Comparison of ENCODE assay signal across 32 cellular contexts in genomic region chr17:39218906-39219305, GRCh38. TPM values are rescaled to one million over a fixed set of nuclear protein-coding genes. Genes with fewer than 3 reads are reported as not detected.
"Had no signal": no experiment of that assay in that cellular context is flagged by ENCODE, and none has a peak within 500 bp of the region (broad histone marks: within the 10 kb centered on the region; RNA-seq: fewer than 3 reads in every experiment).

No MANE protein-coding gene starts in this region.

- H3K4me2 ChIP-seq: KMS-11, SK-N-SH had no signal

- H3K27ac ChIP-seq: brain microvascular endothelial cell, cardiac muscle cell, KMS-11, SJSA1 had no signal

- H3K9ac ChIP-seq: KMS-11, SK-N-SH had no signal

- H3K36me3 Mint-ChIP-seq: activated naive CD4-positive, alpha-beta T cell treated with anti-CD3 and anti-CD28 coated beads, Interleukin-2, amount 10 ng/mL, durations not matched to agents 7 days and 5 days; activated naive CD8-positive, alpha-beta T cell had no signal

- H3K4me1 Mint-ChIP-seq: activated CD4-positive, alpha-beta T cell treated with anti-CD3 and anti-CD28 coated beads, Interleukin-2, amount 10 ng/mL, durations not matched to agents 24 days and 14 days; activated naive CD8-positive, alpha-beta T cell treated with anti-CD3 and anti-CD28 coated beads, Interleukin-2, amount 50 U/mL, for 24 hours had no signal

- H3K4me3 Mint-ChIP-seq: activated CD4-positive, alpha-beta T cell treated with anti-CD3 and anti-CD28 coated beads, Interleukin-2, amount 10 ng/mL, durations not matched to agents 24 days and 14 days; activated naive CD4-positive, alpha-beta T cell treated with anti-CD3 and anti-CD28 coated beads, Interleukin-2, amount 10 ng/mL, durations not matched to agents 7 days and 5 days; activated naive CD8-positive, alpha-beta T cell; activated naive CD8-positive, alpha-beta T cell treated with anti-CD3 and anti-CD28 coated beads, Interleukin-2, amount 50 U/mL, for 24 hours; activated T-cell treated with anti-CD3 and anti-CD28 coated beads, Interleukin-2, amount 50 U/mL, for 4 hours; activated T-helper 1 cell treated with anti-CD3 and anti-CD28 coated beads, Interleukin-12 subunit alpha, Interleukin-12 subunit beta, Interleukin-2, Interleukin-4 antibody, amounts not matched to agents 30 ng/mL and 10 ng/mL and 1 ng/mL, durations not matched to agents 14 hours and 24 hours and 36 hours; T-helper 1 cell treated with Interleukin-12 subunit alpha and Interleukin-12 subunit beta and Interleukin-4 antibody, amounts not matched to agents 30 μg/mL and 1 μg/mL, for 36 hours; T-helper 2 cell treated with Interferon-gamma antibody and Interleukin-4, amounts not matched to agents 5 μg/mL and 100 μg/mL, for 36 hours had no signal

- H3K9me3 Mint-ChIP-seq: activated CD4-positive, alpha-beta T cell treated with anti-CD3 and anti-CD28 coated beads, Interleukin-2, amount 10 ng/mL, durations not matched to agents 24 days and 14 days; activated naive CD4-positive, alpha-beta T cell treated with anti-CD3 and anti-CD28 coated beads, Interleukin-2, amount 10 ng/mL, durations not matched to agents 7 days and 5 days; activated naive CD8-positive, alpha-beta T cell treated with anti-CD3 and anti-CD28 coated beads, Interleukin-2, amount 50 U/mL, for 24 hours; activated T-cell treated with anti-CD3 and anti-CD28 coated beads, Interleukin-2, amount 50 U/mL, for 4 hours; activated T-helper 1 cell treated with anti-CD3 and anti-CD28 coated beads, Interleukin-12 subunit alpha, Interleukin-12 subunit beta, Interleukin-2, Interleukin-4 antibody, amounts not matched to agents 30 ng/mL and 10 ng/mL and 1 ng/mL, durations not matched to agents 14 hours and 24 hours and 36 hours; T-helper 1 cell treated with Interleukin-12 subunit alpha and Interleukin-12 subunit beta and Interleukin-4 antibody, amounts not matched to agents 30 μg/mL and 1 μg/mL, for 36 hours; T-helper 2 cell treated with Interferon-gamma antibody and Interleukin-4, amounts not matched to agents 5 μg/mL and 100 μg/mL, for 36 hours had no signal

- H3K4me3 ChIP-seq: cardiac muscle cell, SJSA1 had no signal

- H3K9me3 ChIP-seq: SJSA1, SK-N-SH had no signal

- DNase-seq: activated CD4-positive, alpha-beta T cell treated with anti-CD3 and anti-CD28 coated beads, Interleukin-2, amount 10 ng/mL, durations not matched to agents 24 days and 14 days; activated CD4-positive, alpha-beta T cell treated with anti-CD3 and anti-CD28 coated beads, Interleukin-2, amount 50 U/mL, for 48 hours; activated CD8-positive, alpha-beta memory T cell treated with anti-CD3 and anti-CD28 coated beads, Interleukin-2, amount 50 U/mL, for 4 hours; activated naive CD4-positive, alpha-beta T cell treated with anti-CD3 and anti-CD28 coated beads, Interleukin-2, amount 10 ng/mL, durations not matched to agents 7 days and 5 days; activated naive CD8-positive, alpha-beta T cell treated with anti-CD3 and anti-CD28 coated beads, Interleukin-2, amount 50 U/mL, for 24 hours; activated T-cell treated with anti-CD3 and anti-CD28 coated beads for 4 hours; activated T-cell treated with anti-CD3 and anti-CD28 coated beads, Interleukin-2, amount 50 U/mL, for 4 hours; brain microvascular endothelial cell; MM.1S; MV-4-11; NCI-H1092 treated with DMSO at 0.1 percent for 48 hours; NCI-H1417; NCI-H146; NCI-H187; NCI-H2029 treated with DMSO at 0.1 percent for 48 hours; NCI-H2107; NCI-H2171 treated with DMSO at 0.1 percent for 48 hours; NCI-H2227 treated with DMSO at 0.1 percent for 48 hours; NCI-H446 treated with DMSO at 0.1 percent for 48 hours; NCI-H524; NCI-H69; SHP77; SK-N-SH had no signal

- H3K27ac Mint-ChIP-seq: activated CD4-positive, alpha-beta T cell treated with anti-CD3 and anti-CD28 coated beads, Interleukin-2, amount 10 ng/mL, durations not matched to agents 24 days and 14 days; activated naive CD4-positive, alpha-beta T cell treated with anti-CD3 and anti-CD28 coated beads, Interleukin-2, amount 10 ng/mL, durations not matched to agents 7 days and 5 days; activated naive CD8-positive, alpha-beta T cell; activated naive CD8-positive, alpha-beta T cell treated with anti-CD3 and anti-CD28 coated beads, Interleukin-2, amount 50 U/mL, for 24 hours; activated T-helper 1 cell treated with anti-CD3 and anti-CD28 coated beads, Interleukin-12 subunit alpha, Interleukin-12 subunit beta, Interleukin-2, Interleukin-4 antibody, amounts not matched to agents 30 ng/mL and 10 ng/mL and 1 ng/mL, durations not matched to agents 14 hours and 24 hours and 36 hours; T-helper 1 cell treated with Interleukin-12 subunit alpha and Interleukin-12 subunit beta and Interleukin-4 antibody, amounts not matched to agents 30 μg/mL and 1 μg/mL, for 36 hours; T-helper 2 cell treated with Interferon-gamma antibody and Interleukin-4, amounts not matched to agents 5 μg/mL and 100 μg/mL, for 36 hours had no signal

- H3K36me3 ChIP-seq: brain microvascular endothelial cell, cardiac muscle cell, SJSA1 had no signal

- H3K4me1 ChIP-seq: SJSA1 had no signal

RNA-seq across cellular contexts. Expression of gene STAC2, which starts 6.8 kb away (rescaled TPM):
- total RNA-seq: activated CD4-positive, alpha-beta T cell treated with anti-CD3 and anti-CD28 coated beads, Interleukin-2, amount 10 ng/mL, durations not matched to agents 24 days and 14 days; activated T-cell treated with anti-CD3 and anti-CD28 coated beads, Interleukin-2, amount 50 U/mL, for 4 hours; SJSA1 had no signal

RNA-seq across cellular contexts. Expression of gene ARL5C, which starts 52.9 kb away (rescaled TPM):
- total RNA-seq: activated CD4-positive, alpha-beta T cell treated with anti-CD3 and anti-CD28 coated beads, Interleukin-2, amount 10 ng/mL, durations not matched to agents 24 days and 14 days; activated T-cell treated with anti-CD3 and anti-CD28 coated beads, Interleukin-2, amount 50 U/mL, for 4 hours; activated T-helper 1 cell treated with anti-CD3 and anti-CD28 coated beads, Interleukin-12 subunit alpha, Interleukin-12 subunit beta, Interleukin-2, Interleukin-4 antibody, amounts not matched to agents 30 ng/mL and 10 ng/mL and 1 ng/mL, durations not matched to agents 14 hours and 24 hours and 36 hours; LHCN-M2; RPMI7951; SJSA1 had no signal
- polyA plus RNA-seq: cardiac muscle cell, SK-N-SH had no signal
